ENCODE assay signal across 14 cellular contexts in the genomic region with DNA sequence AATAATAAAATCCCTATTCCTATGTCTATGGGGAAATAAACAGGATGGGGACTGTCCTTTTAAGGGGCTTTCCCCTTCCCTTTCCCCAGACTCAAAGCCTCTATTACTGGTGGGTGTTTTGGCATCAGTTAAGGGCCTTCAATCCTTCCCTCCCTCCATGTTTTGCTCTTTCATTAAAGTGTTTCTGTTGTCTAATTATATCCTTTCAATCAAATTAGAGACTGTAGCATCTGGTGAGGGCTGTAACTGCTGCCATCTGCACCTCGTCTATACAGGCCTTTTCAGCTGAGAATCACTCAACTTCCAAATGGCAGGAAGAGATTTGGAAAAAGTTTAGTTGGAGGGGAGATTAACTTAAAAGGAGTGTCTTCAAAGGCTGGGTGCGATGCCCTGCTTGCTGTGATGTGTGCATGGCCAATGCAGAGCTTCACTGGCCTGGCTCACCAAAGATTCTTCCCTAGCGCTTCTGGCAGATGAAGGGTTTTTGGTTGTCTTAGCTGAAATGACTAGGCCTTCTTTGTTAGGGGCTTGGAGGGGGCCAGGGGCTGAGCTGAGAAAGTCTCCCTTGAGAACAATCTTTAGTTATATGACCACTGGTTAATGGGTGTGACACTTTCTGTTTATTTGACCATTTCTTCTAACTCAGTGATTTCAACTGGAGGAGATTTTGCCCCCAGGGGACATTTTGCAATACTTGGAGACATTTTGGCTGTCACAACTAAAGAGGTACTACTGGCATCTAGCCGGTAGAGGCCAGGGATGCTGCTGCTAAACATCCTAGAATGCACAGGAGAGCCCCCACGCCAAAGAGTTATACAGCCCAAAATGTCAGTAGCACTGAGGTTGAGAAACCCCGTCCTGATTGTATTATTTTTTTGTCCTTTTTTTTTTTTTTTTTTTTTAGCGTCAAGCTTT. TPM values are rescaled to one million over a fixed set of nuclear protein-coding genes. Genes with fewer than 3 reads are reported as not detected.
A peak's percentile ranks its signal among the peaks of the same experiment; 100 is the strongest.
DNase-seq lines count a peak whose midpoint lies in the region; ATAC-seq, FAIRE-seq and TF ChIP-seq lines count a peak whose summit lies in the region.
"Had no signal": no experiment of that assay in that cellular context is flagged by ENCODE, and none has a peak within 500 bp of the region (broad histone marks: within the 10 kb centered on the region; RNA-seq: fewer than 3 reads in every experiment).

No MANE protein-coding gene starts in this region.

- H3K4me3 Mint-ChIP-seq in effector memory CD8-positive, alpha-beta T cell: no peak overlapping the region
- H3K4me3 Mint-ChIP-seq: activated T-cell treated with anti-CD3 and anti-CD28 coated beads, Interleukin-2, amount 50 U/mL, for 72 hours; WTC11 had no signal

- BruUV-seq in HepG2 (replicated peaks; lab: Mats Ljungman, UMichigan): no TSS peak

- TF ChIP-seq EP300 in HepG2 (IDR thresholded peaks at IDR 0.05; ENCODE audit: low read depth in 2 of 2, low read length in 2 of 2) (no peak), HepG2 (CRISPR knock-in tag; IDR thresholded peaks at IDR 0.05; ENCODE audit: borderline replicate concordance) (no peak), gastroesophageal sphincter (IDR thresholded peaks at IDR 0.05) (no peak)

- H3K4me3 ChIP-seq in right lobe of liver (no peak overlapping the region), HepG2 (replicated peaks in 1 of 3; ENCODE audit: insufficient read depth in 1 of 3, low read depth in 2 of 3, low read length in 3 of 3) (no peak overlapping the region), gastroesophageal sphincter (no peak overlapping the region), esophagus squamous epithelium (no peak overlapping the region)

- ATAC-seq in right lobe of liver (peak in 3 of 4 donors; percentile 23 to 56 (median 55)), HepG2 (no peak), gastroesophageal sphincter (peak; percentile 63), GM18909 (IDR thresholded peaks at IDR 0.05; ENCODE audit: poor library complexity, unreplicated experiment) (no peak)
- ATAC-seq in effector memory CD8-positive, alpha-beta T cell (replicated peaks): no peak
- ATAC-seq: activated T-cell treated with anti-CD3 and anti-CD28 coated beads, Interleukin-2, amount 50 U/mL, for 72 hours; WTC11 had no signal

- no peak for TF ChIP-seq RAD21 in HepG2 (CRISPR knock-in tag; IDR thresholded peaks at IDR 0.05)

- H2AFZ ChIP-seq in HepG2 (ENCODE audit: low read length): no peak overlapping the region

- peaks cover 5% of the 10 kb centered on the region in 2 donors for H3K4me1 Mint-ChIP-seq in effector memory CD8-positive, alpha-beta T cell (ENCODE audit: low read depth in 2 of 2)

- H3K27ac ChIP-seq in right lobe of liver: no peak overlapping the region
- H3K27ac ChIP-seq in HepG2 (ENCODE audit: extremely low read length, insufficient read depth, low read length): no peak overlapping the region
- peak overlapping the region in 2 of 4 donors; percentile 0 to 44 for H3K27ac ChIP-seq in gastroesophageal sphincter
- peak overlapping the region in 2 of 4 donors; percentile 39 to 64 for H3K27ac ChIP-seq in esophagus squamous epithelium

- no peak overlapping the region for H3K27ac Mint-ChIP-seq in effector memory CD8-positive, alpha-beta T cell
- H3K27ac Mint-ChIP-seq: activated T-cell treated with anti-CD3 and anti-CD28 coated beads, Interleukin-2, amount 50 U/mL, for 72 hours; WTC11 had no signal

- POLR2A ChIA-PET in HepG2 (lab: Yijun Ruan, JAX): no interaction called here

- in situ Hi-C loops in HepG2 (cut with HindIII; ENCODE audit: extremely low pct_ligation_motif_present, low pct_unique_long_range_greater_than_20kb): no loop called here

- H3K9me3 ChIP-seq in right lobe of liver (no peaks in the 10 kb centered on the region), HepG2 (ENCODE audit: low read length) (no peaks in the 10 kb centered on the region), gastroesophageal sphincter (no peaks in the 10 kb centered on the region), esophagus squamous epithelium (no peaks in the 10 kb centered on the region)

- H3K27me3 Mint-ChIP-seq in effector memory CD8-positive, alpha-beta T cell: peaks cover 38 to 47% of the 10 kb centered on the region in 2 donors

- H3K4me2 ChIP-seq in HepG2 (ENCODE audit: low read depth, low read length): no peak overlapping the region

- TF ChIP-seq CTCF in right lobe of liver (IDR thresholded peaks at IDR 0.05) (no peak), HepG2 (CRISPR knock-in tag; IDR thresholded peaks at IDR 0.05) (no peak), gastroesophageal sphincter (IDR thresholded peaks at IDR 0.05) (no peak), esophagus squamous epithelium (IDR thresholded peaks at IDR 0.05) (no peak)

- WGBS in right lobe of liver (ENCODE audit: insufficient coverage, low coverage, low lambda C conversion rate, missing lambda C conversion rate): 82% methylated on average over 7 of the region's 7 CpGs
- WGBS in HepG2 (ENCODE audit: low lambda C conversion rate): 95% methylated on average over 7 of the region's 7 CpGs
- WGBS in gastroesophageal sphincter (ENCODE audit: low coverage in 1 of 2), 2 donors: 73 to 78% methylated on average over 5 to 7 of the region's 7 CpGs
- 72 to 82% methylated on average over 7 of the region's 7 CpGs for WGBS in esophagus squamous epithelium, 2 donors

- CTCF ChIA-PET in HepG2 (lab: Yijun Ruan, JAX; ENCODE audit: low intra/inter-chr PET ratio, low total read pairs): no interaction called here

- H3K9ac ChIP-seq in HepG2 (ENCODE audit: insufficient read depth, low read depth, low read length): no peak overlapping the region

- no peaks in the 10 kb centered on the region for H3K79me2 ChIP-seq in HepG2 (ENCODE audit: insufficient read depth, low read length)

- DNase-seq in right lobe of liver (no peak), HepG2 (ENCODE audit: low spot score) (no peak), RPMI7951 (ENCODE audit: low read depth) (peak; percentile 89), esophagus squamous epithelium (lab: John Stamatoyannopoulos, UW) (no peak), ureter (ENCODE audit: low spot score) (no peak)
- no peak for DNase-seq in effector memory CD8-positive, alpha-beta T cell
- DNase-seq: activated T-cell treated with anti-CD3 and anti-CD28 coated beads, Interleukin-2, amount 50 U/mL, for 72 hours; RPMI8226 had no signal

- no peak for FAIRE-seq in HepG2 (lab: Jason Lieb, UNC)
- FAIRE-seq: G401.6 had no signal

- no peaks in the 10 kb centered on the region for H3K27me3 ChIP-seq in right lobe of liver
- H3K27me3 ChIP-seq in HepG2 (ENCODE audit: control insufficient read depth in 1 of 2, insufficient read depth in 2 of 2, low read length in 2 of 2): no peaks in the 10 kb centered on the region
- H3K27me3 ChIP-seq in gastroesophageal sphincter: no peaks in the 10 kb centered on the region
- H3K27me3 ChIP-seq in esophagus squamous epithelium: no peaks in the 10 kb centered on the region

- TF ChIP-seq POLR2A in right lobe of liver (IDR thresholded peaks at IDR 0.05) (no peak), HepG2 (IDR thresholded peaks at IDR 0.05; ENCODE audit: insufficient read depth in 1 of 2, low read depth in 2 of 2, low read length in 2 of 2) (no peak), gastroesophageal sphincter (IDR thresholded peaks at IDR 0.05) (no peak), esophagus squamous epithelium (IDR thresholded peaks at IDR 0.05) (no peak)

- no peaks in the 10 kb centered on the region for H3K9me3 Mint-ChIP-seq in effector memory CD8-positive, alpha-beta T cell
- H3K9me3 Mint-ChIP-seq: activated T-cell treated with anti-CD3 and anti-CD28 coated beads, Interleukin-2, amount 50 U/mL, for 72 hours; WTC11 had no signal

- no peaks in the 10 kb centered on the region for H4K20me1 ChIP-seq in HepG2 (ENCODE audit: insufficient read depth, low read length)

- intact Hi-C loops in right lobe of liver (cut with DNase I) (no loop called here), HepG2 (cut with micrococcal nuclease; ENCODE audit: unreplicated experiment) (no loop called here), esophagus squamous epithelium (cut with DNase I) (no loop called here)

- H3K36me3 ChIP-seq in right lobe of liver (no peaks in the 10 kb centered on the region), HepG2 (replicated peaks in 1 of 2; ENCODE audit: control insufficient read depth in 1 of 2, insufficient read depth in 2 of 2, low read length in 2 of 2) (no peaks in the 10 kb centered on the region), gastroesophageal sphincter (no peaks in the 10 kb centered on the region), esophagus squamous epithelium (no peaks in the 10 kb centered on the region)

- peaks cover 2% of the 10 kb centered on the region for H3K36me3 Mint-ChIP-seq in effector memory CD8-positive, alpha-beta T cell (ENCODE audit: insufficient read depth)
- H3K36me3 Mint-ChIP-seq: WTC11 had no signal

- H3K4me1 ChIP-seq in right lobe of liver: peaks cover 0 to 25% (median 5%) of the 10 kb centered on the region in 4 donors
- peaks cover 2% of the 10 kb centered on the region for H3K4me1 ChIP-seq in HepG2 (ENCODE audit: insufficient read depth, low read length)
- H3K4me1 ChIP-seq in gastroesophageal sphincter: peaks cover 0 to 36% (median 0%) of the 10 kb centered on the region in 3 donors
- H3K4me1 ChIP-seq in esophagus squamous epithelium: peaks cover 12 to 81% (median 13%) of the 10 kb centered on the region in 3 donors

RNA-seq across cellular contexts. Expression of a gene that starts 7.5 kb away (rescaled TPM):
- total RNA-seq in right lobe of liver (1 to 10 TPM; 1.7 to 6.7 (median 3.0) TPM), HepG2 (2016; rRNA removed; fragmentation: Illumina TruSeq; extraction: Trizol) (10.2 and 13.8 TPM in 2 replicates), gastroesophageal sphincter (10 to 100 TPM in 2 of 4 donors, 1 to 10 TPM in 2; 7.5 to 17.4 (median 10.8) TPM), esophagus squamous epithelium (10 to 100 TPM; 34.3 to 64.8 (median 47.7) TPM), ureter (16.5 TPM)
- total RNA-seq in HepG2 (2016; cell fraction: cytosol; rRNA removed; fragmentation: Illumina TruSeq; extraction: Trizol; ENCODE audit: low read depth): 1.6 and 2.8 TPM in 2 replicates
- 8.1 and 13.9 TPM in 2 replicates for total RNA-seq in HepG2 (2016; cell fraction: insoluble cytoplasmic fraction; rRNA removed; fragmentation: Illumina TruSeq; extraction: Trizol)
- total RNA-seq in HepG2 (2016; cell fraction: membrane; rRNA removed; fragmentation: Illumina TruSeq; extraction: Trizol): 6.5 and 7.3 TPM in 2 replicates
- total RNA-seq in HepG2 (2016; cell fraction: nucleus; rRNA removed; fragmentation: Illumina TruSeq; extraction: Trizol): 10.2 and 12.6 TPM in 2 replicates
- polyA plus RNA-seq in HepG2 (2011; rRNA removed): 8.9 and 9.8 TPM in 2 replicates
- 8.5 and 10.8 TPM in 2 replicates for polyA plus RNA-seq in HepG2 (2011; cell fraction: cytosol; rRNA removed)
- 5.2 and 6.3 TPM in 2 replicates for polyA plus RNA-seq in HepG2 (2011; cell fraction: nucleus; rRNA removed)
- polyA plus RNA-seq in HepG2 (2012): 5.6 and 7.9 TPM in 2 replicates
- 1.5 TPM in 2 replicates for polyA plus RNA-seq in HepG2 (2016; cell fraction: cytosol; fragmentation: Illumina TruSeq; extraction: Trizol; ENCODE audit: low read depth)
- polyA plus RNA-seq in HepG2 (2016; cell fraction: insoluble cytoplasmic fraction; fragmentation: Illumina TruSeq; extraction: Trizol; ENCODE audit: low read depth): 9.5 and 11.0 TPM in 2 replicates
- 4.1 and 5.6 TPM in 2 replicates for polyA plus RNA-seq in HepG2 (2016; cell fraction: membrane; fragmentation: Illumina TruSeq; extraction: Trizol; ENCODE audit: low read depth)
- polyA plus RNA-seq in HepG2 (2016; cell fraction: nucleus; fragmentation: Illumina TruSeq; extraction: Trizol; ENCODE audit: insufficient read depth, low read depth): 20.4 and 21.5 TPM in 2 replicates
- polyA minus RNA-seq in HepG2 (2011; rRNA and poly(A)+ RNA removed; ENCODE audit: low replicate concordance): 1.5 and 13.8 TPM in 2 replicates
- 5.3 and 6.3 TPM in 2 replicates for polyA minus RNA-seq in HepG2 (2011; cell fraction: cytosol; rRNA and poly(A)+ RNA removed)
- polyA minus RNA-seq in HepG2 (2011; cell fraction: nucleus; rRNA and poly(A)+ RNA removed): 1.8 and 2.7 TPM in 2 replicates
- 6.1 and 6.2 TPM in 2 replicates for total RNA-seq in RPMI7951 (2014; rRNA removed; shearing (Covaris generic))

RNA-seq across cellular contexts. Expression of a gene that starts 18.7 kb away (rescaled TPM):
- total RNA-seq in right lobe of liver: not detected
- not detected in 2 replicates for total RNA-seq in HepG2 (2016; rRNA removed; fragmentation: Illumina TruSeq; extraction: Trizol)
- total RNA-seq in HepG2 (2016; cell fraction: cytosol; rRNA removed; fragmentation: Illumina TruSeq; extraction: Trizol; ENCODE audit: low read depth): not detected in 2 replicates
- total RNA-seq in HepG2 (2016; cell fraction: insoluble cytoplasmic fraction; rRNA removed; fragmentation: Illumina TruSeq; extraction: Trizol): 0.19 TPM in 1 of 2 replicates, not detected in the other
- total RNA-seq in HepG2 (2016; cell fraction: membrane; rRNA removed; fragmentation: Illumina TruSeq; extraction: Trizol): not detected in 2 replicates
- not detected in 2 replicates for total RNA-seq in HepG2 (2016; cell fraction: nucleus; rRNA removed; fragmentation: Illumina TruSeq; extraction: Trizol)
- not detected in 2 replicates for polyA plus RNA-seq in HepG2 (2011; rRNA removed)
- not detected in 2 replicates for polyA plus RNA-seq in HepG2 (2011; cell fraction: cytosol; rRNA removed)
- not detected in 2 replicates for polyA plus RNA-seq in HepG2 (2011; cell fraction: nucleus; rRNA removed)
- polyA plus RNA-seq in HepG2 (2012): not detected in 2 replicates
- 0.25 TPM in 1 of 2 replicates, not detected in the other for polyA plus RNA-seq in HepG2 (2016; cell fraction: cytosol; fragmentation: Illumina TruSeq; extraction: Trizol; ENCODE audit: low read depth)
- polyA plus RNA-seq in HepG2 (2016; cell fraction: insoluble cytoplasmic fraction; fragmentation: Illumina TruSeq; extraction: Trizol; ENCODE audit: low read depth): not detected in 2 replicates
- not detected in 2 replicates for polyA plus RNA-seq in HepG2 (2016; cell fraction: membrane; fragmentation: Illumina TruSeq; extraction: Trizol; ENCODE audit: low read depth)
- not detected in 2 replicates for polyA plus RNA-seq in HepG2 (2016; cell fraction: nucleus; fragmentation: Illumina TruSeq; extraction: Trizol; ENCODE audit: insufficient read depth, low read depth)
- not detected in 2 replicates for polyA minus RNA-seq in HepG2 (2011; rRNA and poly(A)+ RNA removed; ENCODE audit: low replicate concordance)
- not detected in 2 replicates for polyA minus RNA-seq in HepG2 (2011; cell fraction: cytosol; rRNA and poly(A)+ RNA removed)
- not detected in 2 replicates for polyA minus RNA-seq in HepG2 (2011; cell fraction: nucleus; rRNA and poly(A)+ RNA removed)
- total RNA-seq in RPMI7951 (2014; rRNA removed; shearing (Covaris generic)): not detected in 2 replicates
- not detected for total RNA-seq in gastroesophageal sphincter
- total RNA-seq in esophagus squamous epithelium: under 1 TPM in 1 of 4 donors, not detected in 3; 0.38 TPM
- total RNA-seq in ureter: not detected
- total RNA-seq: activated T-cell treated with anti-CD3 and anti-CD28 coated beads, Interleukin-2, amount 50 U/mL, for 72 hours; mononuclear cell; temporal lobe; WTC11 had no signal

Comparison
In these comparisons a context has a peak if more than half of its experiments do, and no peak if none do; other contexts are left out.
1. ATAC-seq: peak in right lobe of liver (3 of 4) and gastroesophageal sphincter (single experiment); none in HepG2 (single experiment), GM18909 (single experiment) and effector memory CD8-positive, alpha-beta T cell (single experiment).